In genomic region chr6:31546339-31546961, GRCh38 we compare ENCODE assay signal across 8 cellular contexts. TPM values are rescaled to one million over a fixed set of nuclear protein-coding genes. Genes with fewer than 3 reads are reported as not detected.
DNase-seq lines count a peak whose midpoint lies in the region; ATAC-seq, FAIRE-seq and TF ChIP-seq lines count a peak whose summit lies in the region.

Gene ATP6V1G2, minus strand, starts transcription at chr6:31546608. Its CDS starts 49 bp downstream, at chr6:31546559.

- TF ChIP-seq CTCF in gastroesophageal sphincter (IDR thresholded peaks at IDR 0.05): peak; percentile 89 to 100 (median 95)
- TF ChIP-seq CTCF in neutrophil (IDR thresholded peaks at IDR 0.05): peak; percentile 98

- TF ChIP-seq EP300 in gastroesophageal sphincter (IDR thresholded peaks at IDR 0.05): no peak

- peaks cover 4 to 53% (median 18%) of the 10 kb centered on the region in 3 donors for H3K4me1 ChIP-seq in gastroesophageal sphincter
- H3K4me1 ChIP-seq in neutrophil (ENCODE audit: control insufficient read depth in 1 of 2, insufficient read depth in 1 of 2, low read depth in 1 of 2, low read length in 1 of 2): peaks cover 49 to 53% of the 10 kb centered on the region in 2 experiments

- H3K4me3 ChIP-seq in gastroesophageal sphincter (peak within 1 kb of the TSS; percentile 51 to 57), neutrophil (ENCODE audit: low read depth in 1 of 2, low read length in 1 of 2) (peak within 1 kb of the TSS; percentile 64 to 72)

- peak; percentile 73 for ATAC-seq in gastroesophageal sphincter

- WGBS in gastroesophageal sphincter (ENCODE audit: low coverage in 1 of 2), 2 donors: 13% methylated on average over 4 to 6 of the region's 11 CpGs

- no peak for TF ChIP-seq POLR2A in H54 (IDR thresholded peaks at IDR 0.05; ENCODE audit: low read depth, low read length)
- TF ChIP-seq POLR2A in gastroesophageal sphincter (IDR thresholded peaks at IDR 0.05): no peak

- H3K9me3 ChIP-seq in gastroesophageal sphincter (no peaks in the 10 kb centered on the region), neutrophil (no peaks in the 10 kb centered on the region)

- DNase-seq in DMS 273 (lab: John Stamatoyannopoulos, UW; ENCODE audit: unreplicated experiment) (peak; percentile 96), H54 (ENCODE audit: insufficient read length, low spot score) (peak; percentile 69), MV-4-11 (lab: John Stamatoyannopoulos, UW) (peak; percentile 86), SK-MEL-5 (ENCODE audit: low read depth, low spot score) (peak; percentile 91), substantia nigra (lab: John Stamatoyannopoulos, UW) (peak; percentile 46 to 94 (median 84))
- peak; percentile 90 for DNase-seq in activated naive CD4-positive, alpha-beta T cell treated with Interleukin-2 at 50 U/mL for 16 hours

- H3K27me3 ChIP-seq in gastroesophageal sphincter (no peaks in the 10 kb centered on the region), neutrophil (no peaks in the 10 kb centered on the region)

- in situ Hi-C loops in SK-MEL-5 (cut with HindIII; ENCODE audit: low pct_unique_long_range_greater_than_20kb, low sequenced_read_pairs): no loop called here

- no peak for FAIRE-seq in H54 (lab: Jason Lieb, UNC)

- H3K36me3 ChIP-seq in gastroesophageal sphincter (peaks cover 0 to 27% of the 10 kb centered on the region in 2 donors), neutrophil (no peaks in the 10 kb centered on the region)

- peak within 1 kb of the TSS; percentile 80 to 89 (median 86) for H3K27ac ChIP-seq in gastroesophageal sphincter
- H3K27ac ChIP-seq in neutrophil: peak within 1 kb of the TSS; percentile 89
- peak within 1 kb of the TSS; percentile 90 for H3K27ac ChIP-seq in substantia nigra (ENCODE audit: low read depth, low read length, poor library complexity, severe bottlenecking)

RNA-seq across cellular contexts. Expression of gene ATP6V1G2, which starts in this region (rescaled TPM):
- 0.32 and 0.45 TPM in 2 replicates for total RNA-seq in SK-MEL-5 (2014; rRNA removed; shearing (Covaris generic))
- 1.3 TPM in 1 of 2 replicates, not detected in the other for polyA plus RNA-seq in SK-MEL-5 (2015; cell fraction: cytosol; rRNA removed)
- 1.1 and 3.4 TPM in 2 replicates for polyA plus RNA-seq in SK-MEL-5 (2015; cell fraction: nucleus; rRNA removed)
- 1 to 10 TPM; 1.3 to 5.7 (median 2.9) TPM for total RNA-seq in gastroesophageal sphincter

Comparison
In these comparisons a context has a peak if more than half of its experiments do, and no peak if none do; other contexts are left out.
1. Peak in every context shown above with its lines: DNase-seq, ATAC-seq, H3K4me3 ChIP-seq and H3K27ac ChIP-seq.